Comparison of ENCODE assay signal across 8 cellular contexts in genomic region chr9:21803674-21804048, GRCh38. TPM values are rescaled to one million over a fixed set of nuclear protein-coding genes. Genes with fewer than 3 reads are reported as not detected.
DNase-seq lines count a peak whose midpoint lies in the region; ATAC-seq and TF ChIP-seq lines count a peak whose summit lies in the region.

No MANE protein-coding gene starts in this region.

- intact Hi-C loops in OCI-LY7 (cut with micrococcal nuclease; ENCODE audit: unreplicated experiment), result loop anchor here (1.0 to 10.0 kb wide), 3 partner anchors 191 to 711 kb away; partner anchors contain the start of genes CDKN2A, CDKN2B-AS1 and KLHL9

- POLR2A ChIA-PET in OCI-LY7 (lab: Charles Lee), result interaction anchor here (0.6 to 1.9 kb wide), 4 partner anchors 65 to 468 kb away, joined by 3 to 7 read pairs (median 4); partner anchors contain the start of gene KLHL9

- peak overlapping the region; percentile 79 for H3K4me2 ChIP-seq in DND-41 (ENCODE audit: insufficient read depth, low read length)
- H3K4me2 ChIP-seq in OCI-LY7 (ENCODE audit: low read length), result peak overlapping the region; percentile 87
- peak overlapping the region; percentile 99 for H3K4me2 ChIP-seq in parathyroid adenoma (ENCODE audit: low read length)

- H3K9me3 ChIP-seq in DND-41 (ENCODE audit: insufficient read depth, low read length, severe bottlenecking) (no peaks in the 10 kb centered on the region), OCI-LY7 (ENCODE audit: low read length) (no peaks in the 10 kb centered on the region), parathyroid adenoma (ENCODE audit: control insufficient read depth, low read length) (no peaks in the 10 kb centered on the region)

- H3K27ac ChIP-seq in DND-41 (ENCODE audit: low read length) (peak overlapping the region; percentile 89), OCI-LY7 (ENCODE audit: low read depth, low read length, poor library complexity, severe bottlenecking) (peak overlapping the region; percentile 73), parathyroid adenoma (no peak overlapping the region)

- CTCF ChIA-PET in OCI-LY7 (lab: Charles Lee; ENCODE audit: unreplicated experiment), result no interaction called here

- H3K9me2 ChIP-seq in OCI-LY7 (ENCODE audit: insufficient read depth, low read length), result no peaks in the 10 kb centered on the region

- H3K4me3 ChIP-seq in DND-41 (ENCODE audit: low read depth in 1 of 2, low read length in 2 of 2) (peak overlapping the region; percentile 77 to 80), OCI-LY7 (ENCODE audit: low read depth, low read length, poor library complexity, severe bottlenecking) (peak overlapping the region; percentile 97), epithelial cell of proximal tubule (ENCODE audit: low read depth, low read length) (peak overlapping the region; percentile 63), parathyroid adenoma (ENCODE audit: low read depth, low read length) (peak overlapping the region; percentile 88)

- TF ChIP-seq CTCF in DND-41 (IDR thresholded peaks at IDR 0.05; ENCODE audit: borderline replicate concordance, extremely low read depth, low read length, poor library complexity, severe bottlenecking), result no peak
- no peak for TF ChIP-seq CTCF in OCI-LY7 (conservative IDR thresholded peaks at IDR 0.05; ENCODE audit: low read length)
- TF ChIP-seq CTCF in epithelial cell of proximal tubule (conservative IDR thresholded peaks at IDR 0.05; ENCODE audit: low read depth, low read length), result no peak
- TF ChIP-seq CTCF in parathyroid adenoma (IDR thresholded peaks at IDR 0.05), result no peak

- H3K27me3 ChIP-seq in DND-41 (ENCODE audit: insufficient read depth, low read length, poor library complexity) (no peaks in the 10 kb centered on the region), parathyroid adenoma (ENCODE audit: control insufficient read depth, insufficient read depth, low read length) (no peaks in the 10 kb centered on the region)

- H3K36me3 ChIP-seq in DND-41 (ENCODE audit: insufficient read depth, low read length) (peaks cover 37% of the 10 kb centered on the region), OCI-LY7 (ENCODE audit: insufficient read depth, low read length) (peaks cover 55% of the 10 kb centered on the region), parathyroid adenoma (ENCODE audit: control insufficient read depth, insufficient read depth, low read length) (no peaks in the 10 kb centered on the region)

- H3K9ac ChIP-seq in DND-41 (ENCODE audit: low read depth, low read length), result peak overlapping the region; percentile 76
- H3K9ac ChIP-seq in parathyroid adenoma, result no peak overlapping the region

- H3K4me1 ChIP-seq in DND-41 (ENCODE audit: insufficient read depth, low read length), result peaks cover 43% of the 10 kb centered on the region
- H3K4me1 ChIP-seq in OCI-LY7 (ENCODE audit: insufficient read depth, low read length, poor library complexity, severe bottlenecking), result peaks cover 50% of the 10 kb centered on the region
- no peaks in the 10 kb centered on the region for H3K4me1 ChIP-seq in parathyroid adenoma

- H4K20me1 ChIP-seq in DND-41 (ENCODE audit: insufficient read depth, low read length), result peaks cover 39% of the 10 kb centered on the region; the same call in 1 of the 2 replicates
- peaks cover 32% of the 10 kb centered on the region for H4K20me1 ChIP-seq in OCI-LY7 (ENCODE audit: insufficient read depth, low read length)

- DNase-seq in DND-41, result no peak
- no peak for DNase-seq in OCI-LY7 (ENCODE audit: low spot score)
- no peak for DNase-seq in epithelial cell of proximal tubule (ENCODE audit: low read depth)
- DNase-seq in SKM-1 (lab: John Stamatoyannopoulos, UW; ENCODE audit: unreplicated experiment), result no peak
- no peak for DNase-seq in NOMO-1 (lab: John Stamatoyannopoulos, UW; ENCODE audit: unreplicated experiment in 2 of 2)
- no peak for DNase-seq in NCI-H2171 treated with DMSO at 0.1 percent for 48 hours (lab: John Stamatoyannopoulos, UW)
- DNase-seq in stimulated activated naive CD4-positive, alpha-beta T cell (lab: John Stamatoyannopoulos, UW), result no peak

- peak overlapping the region; percentile 95; the same call in 1 of the 2 replicates for H2AFZ ChIP-seq in DND-41 (ENCODE audit: low read depth, low read length)
- peak overlapping the region; percentile 93; the same call in 1 of the 2 replicates for H2AFZ ChIP-seq in OCI-LY7 (ENCODE audit: low read length)
- no peak overlapping the region for H2AFZ ChIP-seq in parathyroid adenoma

- no peak for ATAC-seq in DND-41 (ENCODE audit: insufficient read depth, low read depth)

- TSS peak; percentile 71 for BruUV-seq in OCI-LY7 (replicated peaks; lab: Mats Ljungman, UMichigan)

- H3K79me2 ChIP-seq in DND-41 (ENCODE audit: insufficient read depth, low read length), result peaks cover 71% of the 10 kb centered on the region
- H3K79me2 ChIP-seq in OCI-LY7 (ENCODE audit: insufficient read depth, low read depth, low read length), result peaks cover 62% of the 10 kb centered on the region
- H3K79me2 ChIP-seq in parathyroid adenoma, result no peaks in the 10 kb centered on the region

RNA-seq across cellular contexts. Expression of gene MTAP, which starts 1.2 kb away (rescaled TPM):
- total RNA-seq in OCI-LY7 (2014; rRNA removed; shearing (Covaris generic)), result 41.6 and 50.4 TPM in 2 replicates
- total RNA-seq in OCI-LY7 (2022), result 101 and 105 TPM in 2 replicates
- 34.2 and 37.0 TPM in 2 replicates for total RNA-seq in epithelial cell of proximal tubule
